ENCODE assay signal across 20 cellular contexts in genomic region chr20:25376886-25377285, GRCh38. TPM values are rescaled to one million over a fixed set of nuclear protein-coding genes. Genes with fewer than 3 reads are reported as not detected.
DNase-seq lines count a peak whose midpoint lies in the region; ATAC-seq and TF ChIP-seq lines count a peak whose summit lies in the region.
"Had no signal": no experiment of that assay in that cellular context is flagged by ENCODE, and none has a peak within 500 bp of the region (broad histone marks: within the 10 kb centered on the region; RNA-seq: fewer than 3 reads in every experiment).

No MANE protein-coding gene starts in this region.

- H3K4me3 ChIP-seq in osteoblast (ENCODE audit: insufficient read depth, low read length), result no peak overlapping the region
- H3K4me3 ChIP-seq in tibial nerve, result no peak overlapping the region
- H3K4me3 ChIP-seq: K562, SJSA1 had no signal

- no peak for TF ChIP-seq POLR2A in tibial nerve (IDR thresholded peaks at IDR 0.05)

- H3K36me3 ChIP-seq in osteoblast (ENCODE audit: insufficient read depth, low read length), result no peaks in the 10 kb centered on the region
- H3K36me3 ChIP-seq in tibial nerve, result peaks cover 0 to under 1% (median 0%) of the 10 kb centered on the region in 3 donors

- H3K9me3 ChIP-seq in osteoblast (ENCODE audit: low read depth, low read length) (peaks cover 5% of the 10 kb centered on the region), tibial nerve (peaks cover 0 to 3% (median 0%) of the 10 kb centered on the region in 4 donors)

- H3K4me2 ChIP-seq in osteoblast (ENCODE audit: insufficient read depth, low read length), result peak overlapping the region; percentile 15

- H4K20me1 ChIP-seq in osteoblast (ENCODE audit: insufficient read depth, low read length), result peaks cover 13% of the 10 kb centered on the region

- H3K27me3 ChIP-seq in osteoblast (ENCODE audit: insufficient read depth, low read length) (no peaks in the 10 kb centered on the region), tibial nerve (no peaks in the 10 kb centered on the region)
- H3K27me3 ChIP-seq: SJSA1 had no signal

- TF ChIP-seq CTCF in osteoblast (IDR thresholded peaks at IDR 0.05; ENCODE audit: extremely low read depth, low read depth, low read length) (no peak), tibial nerve (IDR thresholded peaks at IDR 0.05) (no peak)

- no peak overlapping the region for H2AFZ ChIP-seq in osteoblast (ENCODE audit: low read length)

- intact Hi-C loops in Right ventricle myocardium superior (cut with DNase I) (no loop called here), left ventricle myocardium superior (cut with micrococcal nuclease) (no loop called here)

- WGBS in tibial nerve, 2 donors, result 65 to 70% methylated on average over 2 of the region's 2 CpGs

- peak; percentile 20 for ATAC-seq in Right ventricle myocardium superior (ENCODE audit: poor library complexity)
- ATAC-seq in left ventricle myocardium superior, result no peak
- no peak for ATAC-seq in GM18868 (IDR thresholded peaks at IDR 0.05; ENCODE audit: unreplicated experiment)
- no peak for ATAC-seq in HG03469 (IDR thresholded peaks at IDR 0.05; ENCODE audit: unreplicated experiment)
- ATAC-seq: K562, Panc1 had no signal

- H3K4me1 ChIP-seq in osteoblast (ENCODE audit: insufficient read depth, low read length) (peaks cover 12% of the 10 kb centered on the region), tibial nerve (peaks cover 0 to 47% (median 21%) of the 10 kb centered on the region in 4 donors)

- H3K79me2 ChIP-seq in osteoblast (ENCODE audit: insufficient read depth, low read length), result peaks cover 76% of the 10 kb centered on the region

- no peak for TF ChIP-seq EP300 in tibial nerve (IDR thresholded peaks at IDR 0.05)

- DNase-seq in Right ventricle myocardium superior (no peak), left ventricle myocardium superior (no peak), cerebellum (ENCODE audit: low spot score) (peak; percentile 56), osteoblast (ENCODE audit: insufficient read length, low spot score, missing footprints) (no peak), tibial nerve (ENCODE audit: low spot score in 2 of 2) (no peak)
- no peak for DNase-seq in stimulated activated CD4-positive, alpha-beta T cell treated with anti-CD3 and anti-CD28 coated beads, Interleukin-4, amount 100 ng/mL, for 24 hours
- DNase-seq: CD4-positive, CD25-positive, alpha-beta regulatory T cell; EL; H7; NCI-H1092; NCI-H1436 treated with DMSO at 0.1 percent for 48 hours; NCI-H2029; NCI-H2227 treated with DMSO at 0.1 percent for 48 hours; NCI-H510A; NCI-H748 treated with DMSO at 0.1 percent for 48 hours had no signal

- peak overlapping the region; percentile 34 for H3K27ac ChIP-seq in osteoblast (ENCODE audit: low read depth, low read length)
- H3K27ac ChIP-seq in tibial nerve, result peak overlapping the region; percentile 46 to 95 (median 81)
- H3K27ac ChIP-seq: SJSA1 had no signal

RNA-seq across cellular contexts. Expression of gene ABHD12, which starts 13.7 kb away (rescaled TPM):
- total RNA-seq in Right ventricle myocardium superior, result 21.1 TPM
- total RNA-seq in left ventricle myocardium superior, result 21.3 TPM
- total RNA-seq in cerebellum, result 26.8 TPM
- total RNA-seq in osteoblast, result 29.7 and 35.1 TPM in 2 replicates
- 100 to 1,000 TPM in 2 of 4 donors, 10 to 100 TPM in 2; 67.2 to 116 (median 105) TPM for total RNA-seq in tibial nerve

RNA-seq across cellular contexts. Expression of gene GINS1, which starts 30.6 kb away (rescaled TPM):
- total RNA-seq in Right ventricle myocardium superior (0.46 TPM), left ventricle myocardium superior (0.94 TPM), cerebellum (12.1 TPM), osteoblast (2.2 and 2.4 TPM in 2 replicates), tibial nerve (1 to 10 TPM in 1 of 4 donors, under 1 TPM in 3; 0.21 to 1.1 (median 0.59) TPM)
